Comparison of ENCODE assay signal across 10 cellular contexts in genomic region chr2:181124499-181124898, GRCh38.
A peak's percentile ranks its signal among the peaks of the same experiment; 100 is the strongest.
DNase-seq lines count a peak whose midpoint lies in the region; ATAC-seq, FAIRE-seq and TF ChIP-seq lines count a peak whose summit lies in the region.
"Had no signal": no experiment of that assay in that cellular context is flagged by ENCODE, and none has a peak within 500 bp of the region (broad histone marks: within the 10 kb centered on the region; RNA-seq: fewer than 3 reads in every experiment).

No MANE protein-coding gene starts in this region.

- H3K4me3 Mint-ChIP-seq in activated CD4-positive, alpha-beta T cell treated with anti-CD3 and anti-CD28 coated beads, Interleukin-2, amount 10 ng/mL, durations not matched to agents 24 days and 14 days, result peak overlapping the region; percentile 70
- H3K4me3 Mint-ChIP-seq in osteocyte (ENCODE audit: unreplicated experiment), result no peak overlapping the region

- H3K4me1 Mint-ChIP-seq in activated CD4-positive, alpha-beta T cell treated with anti-CD3 and anti-CD28 coated beads, Interleukin-2, amount 10 ng/mL, durations not matched to agents 24 days and 14 days, result peaks cover 56% of the 10 kb centered on the region
- H3K4me1 Mint-ChIP-seq in osteocyte (ENCODE audit: unreplicated experiment), result peaks cover 19% of the 10 kb centered on the region

- H3K27me3 Mint-ChIP-seq in activated CD4-positive, alpha-beta T cell treated with anti-CD3 and anti-CD28 coated beads, Interleukin-2, amount 10 ng/mL, durations not matched to agents 24 days and 14 days, result no peaks in the 10 kb centered on the region
- H3K27me3 Mint-ChIP-seq in osteocyte (ENCODE audit: unreplicated experiment), result no peaks in the 10 kb centered on the region

- no peaks in the 10 kb centered on the region for H3K36me3 ChIP-seq in bronchial epithelial cell (ENCODE audit: control insufficient read depth, insufficient read depth, low read length)
- H3K36me3 ChIP-seq: sigmoid colon had no signal

- TF ChIP-seq POLR2A in NB4 (IDR thresholded peaks at IDR 0.05; ENCODE audit: extremely low read depth, insufficient read length) (no peak), GM12891 (IDR thresholded peaks at IDR 0.05; ENCODE audit: low read depth, low read length) (no peak)

- H3K4me3 ChIP-seq in NB4 (ENCODE audit: low read depth, low read length) (no peak overlapping the region), bronchial epithelial cell (ENCODE audit: low read depth, low read length) (no peak overlapping the region)
- H3K4me3 ChIP-seq: sigmoid colon had no signal

- intact Hi-C loops in activated CD4-positive, alpha-beta T cell treated with anti-CD3 and anti-CD28 coated beads, Interleukin-2, amount 10 ng/mL, durations not matched to agents 24 days and 14 days (cut with micrococcal nuclease), result loop anchor here (1.0 to 5.0 kb wide), 6 partner anchors 18 to 333 kb away; partner anchors contain the start of gene ITGA4

- peaks cover 20% of the 10 kb centered on the region for H3K36me3 Mint-ChIP-seq in activated CD4-positive, alpha-beta T cell treated with anti-CD3 and anti-CD28 coated beads, Interleukin-2, amount 10 ng/mL, durations not matched to agents 24 days and 14 days (ENCODE audit: low read depth)
- H3K36me3 Mint-ChIP-seq in osteocyte (ENCODE audit: unreplicated experiment), result no peaks in the 10 kb centered on the region

- TF ChIP-seq CTCF in NB4 (IDR thresholded peaks at IDR 0.05; ENCODE audit: low read depth, low read length) (no peak), bronchial epithelial cell (IDR thresholded peaks at IDR 0.05; ENCODE audit: insufficient read depth, low read length, severe bottlenecking) (no peak), osteocyte (IDR thresholded peaks at IDR 0.05) (no peak)

- peaks cover 12% of the 10 kb centered on the region for H3K9me3 Mint-ChIP-seq in activated CD4-positive, alpha-beta T cell treated with anti-CD3 and anti-CD28 coated beads, Interleukin-2, amount 10 ng/mL, durations not matched to agents 24 days and 14 days
- H3K9me3 Mint-ChIP-seq in osteocyte (ENCODE audit: unreplicated experiment), result no peaks in the 10 kb centered on the region

- FAIRE-seq in bronchial epithelial cell (lab: Jason Lieb, UNC), result no peak
- FAIRE-seq in GM12891 (lab: Jason Lieb, UNC), result no peak

- ATAC-seq in HG03432 (IDR thresholded peaks at IDR 0.05; ENCODE audit: unreplicated experiment), result no peak

- peak; percentile 66 for DNase-seq in activated CD4-positive, alpha-beta T cell treated with anti-CD3 and anti-CD28 coated beads, Interleukin-2, amount 10 ng/mL, durations not matched to agents 24 days and 14 days
- no peak for DNase-seq in activated CD4-positive, alpha-beta T cell treated with anti-CD3 and anti-CD28 coated beads, Interleukin-2, amount 50 U/mL, for 4 hours
- DNase-seq in NB4 (ENCODE audit: low read depth) (peak; percentile 46), bronchial epithelial cell (ENCODE audit: low read depth) (peak; percentile 39), osteocyte (ENCODE audit: extremely low spot score, unreplicated experiment) (no peak), GM12891 (ENCODE audit: insufficient read length, low spot score) (no peak), NCI-H524 (lab: John Stamatoyannopoulos, UW) (no peak)
- DNase-seq: NCI-H446 treated with DMSO at 0.1 percent for 48 hours, sigmoid colon had no signal

- peak overlapping the region; percentile 90 for H3K27ac Mint-ChIP-seq in activated CD4-positive, alpha-beta T cell treated with anti-CD3 and anti-CD28 coated beads, Interleukin-2, amount 10 ng/mL, durations not matched to agents 24 days and 14 days
- H3K27ac Mint-ChIP-seq in osteocyte (ENCODE audit: unreplicated experiment), result peak overlapping the region; percentile 61

- no peaks in the 10 kb centered on the region for H3K27me3 ChIP-seq in bronchial epithelial cell (ENCODE audit: control insufficient read depth, insufficient read depth, low read length)
- H3K27me3 ChIP-seq: sigmoid colon had no signal

TF ChIP-seq in GM12891, 5 proteins besides CTCF, POLR2A, EP300 and RAD21:
- TF ChIP-seq SPI1 (IDR thresholded peaks at IDR 0.05; ENCODE audit: low read depth, low read length), result no peak
- TF ChIP-seq TAF1 (IDR thresholded peaks at IDR 0.05; ENCODE audit: low read depth, low read length), result no peak
- TF ChIP-seq POU2F2 (IDR thresholded peaks at IDR 0.05; ENCODE audit: low read depth, low read length), result no peak
- no peak for TF ChIP-seq PAX5 (IDR thresholded peaks at IDR 0.05; ENCODE audit: insufficient read depth, low read length, severe bottlenecking)
- TF ChIP-seq POLR2AphosphoS5 (IDR thresholded peaks at IDR 0.05; ENCODE audit: low read depth, low read length), result no peak
TF ChIP-seq in GM12891: peak in this region for 0.

Comparison
In these comparisons a context has a peak if more than half of its experiments do, and no peak if none do; other contexts are left out.
1. DNase-seq: peak in activated CD4-positive, alpha-beta T cell treated with anti-CD3 and anti-CD28 coated beads, Interleukin-2, amount 10 ng/mL, durations not matched to agents 24 days and 14 days (single experiment), NB4 (single experiment) and bronchial epithelial cell (single experiment); none in activated CD4-positive, alpha-beta T cell treated with anti-CD3 and anti-CD28 coated beads, Interleukin-2, amount 50 U/mL, for 4 hours (0 of 2), osteocyte (single experiment), GM12891 (single experiment) and NCI-H524 (0 of 2).